Comparison of ENCODE assay signal across 14 cellular contexts in genomic region chr10:101778151-101778780, GRCh38. TPM values are rescaled to one million over a fixed set of nuclear protein-coding genes. Genes with fewer than 3 reads are reported as not detected.
A peak's percentile ranks its signal among the peaks of the same experiment; 100 is the strongest.
DNase-seq lines count a peak whose midpoint lies in the region; ATAC-seq, FAIRE-seq and TF ChIP-seq lines count a peak whose summit lies in the region.
"Had no signal": no experiment of that assay in that cellular context is flagged by ENCODE, and none has a peak within 500 bp of the region (broad histone marks: within the 10 kb centered on the region; RNA-seq: fewer than 3 reads in every experiment).

No MANE protein-coding gene starts in this region.

- H3K9ac ChIP-seq in HUES48 (ENCODE audit: low read depth, low read length) (no peak overlapping the region), colonic mucosa (ENCODE audit: low read depth in 2 of 2, low read length in 2 of 2) (no peak overlapping the region)

- no peak overlapping the region for H3K27ac ChIP-seq in CD4-positive, alpha-beta T cell (ENCODE audit: low read depth, low read length)
- H3K27ac ChIP-seq in HUES48 (ENCODE audit: low read depth, low read length) (peak overlapping the region; percentile 91), colonic mucosa (no peak overlapping the region), pancreas (no peak overlapping the region)

- no peaks in the 10 kb centered on the region; the same call in 1 of the 2 replicates for H3K36me3 ChIP-seq in HUES48 (ENCODE audit: control insufficient read depth, insufficient read depth, low read length)
- H3K36me3 ChIP-seq in colonic mucosa, result no peaks in the 10 kb centered on the region
- H3K36me3 ChIP-seq in pancreas, result no peaks in the 10 kb centered on the region

- H3K4me3 ChIP-seq in HUES48 (ENCODE audit: low read depth, low read length) (peak overlapping the region; percentile 62), colonic mucosa (peak overlapping the region; percentile 41), pancreas (peak overlapping the region in 1 of 4 donors; percentile 46)

- H3K27me3 Mint-ChIP-seq in CD4-positive, alpha-beta T cell, result peaks cover 44% of the 10 kb centered on the region
- peaks cover 41% of the 10 kb centered on the region for H3K27me3 Mint-ChIP-seq in nephron progenitor cell (ENCODE audit: low read depth, poor library complexity)

- intact Hi-C loops in CD4-positive, alpha-beta T cell (cut with DNase I, micrococcal nuclease), result no loop called here
- intact Hi-C loops in colonic mucosa (cut with DNase I), result loop anchor here (10.0 kb wide), 1 partner anchor 563 kb away; no protein-coding TSS in a partner anchor
- intact Hi-C loops in pancreas (cut with DNase I), result loop anchor here in 1 of 3 donors (10.0 kb wide), 1 partner anchor 163 kb away; no protein-coding TSS in a partner anchor

- FAIRE-seq in pancreas (lab: Jason Lieb, UNC), result no peak
- FAIRE-seq: colon had no signal

- POLR2A ChIA-PET in CD4-positive, alpha-beta T cell (lab: Charles Lee), result no interaction called here

- 46 to 48% methylated on average over 12 of the region's 12 CpGs for WGBS in pancreas, 2 donors

- peaks cover 4% of the 10 kb centered on the region for H3K36me3 Mint-ChIP-seq in CD4-positive, alpha-beta T cell (ENCODE audit: low read depth)
- H3K36me3 Mint-ChIP-seq in nephron progenitor cell (ENCODE audit: low read depth), result no peaks in the 10 kb centered on the region

- no peaks in the 10 kb centered on the region for H3K9me3 Mint-ChIP-seq in CD4-positive, alpha-beta T cell
- H3K9me3 Mint-ChIP-seq in nephron progenitor cell, result no peaks in the 10 kb centered on the region

- no peak for ATAC-seq in CD4-positive, alpha-beta T cell (ENCODE audit: poor library complexity)
- ATAC-seq in pancreas, result no peak

- H3K27ac Mint-ChIP-seq in CD4-positive, alpha-beta T cell, result no peak overlapping the region
- H3K27ac Mint-ChIP-seq in nephron progenitor cell, result no peak overlapping the region

- H3K4me1 ChIP-seq in HUES48 (ENCODE audit: control insufficient read depth, insufficient read depth, low read length) (peaks cover 53% of the 10 kb centered on the region), colonic mucosa (peaks cover 20% of the 10 kb centered on the region), pancreas (peaks cover 0 to 26% (median 20%) of the 10 kb centered on the region in 3 donors)

- DNase-seq in CD4-positive, alpha-beta T cell, result no peak
- DNase-seq in colonic mucosa (no peak), nephron progenitor cell (no peak), pancreas (no peak), COR-L47 (lab: John Stamatoyannopoulos, UW) (no peak), NCI-H1048 (lab: John Stamatoyannopoulos, UW) (no peak)
- DNase-seq in activated CD4-positive, alpha-beta T cell treated with anti-CD3 and anti-CD28 coated beads for 48 hours, result no peak
- DNase-seq: DMS153; NCI-H2081 treated with DMSO at 0.1 percent for 48 hours; OCI-M1; stimulated activated naive CD4-positive, alpha-beta T cell treated with Interleukin-2 at 50 U/mL for 16 hours had no signal

- H3K4me3 Mint-ChIP-seq in CD4-positive, alpha-beta T cell, result peak overlapping the region; percentile 73
- H3K4me3 Mint-ChIP-seq in nephron progenitor cell, result peak overlapping the region; percentile 83

- H3K9me3 ChIP-seq in CD4-positive, alpha-beta T cell (ENCODE audit: control insufficient read depth, low read length), result no peaks in the 10 kb centered on the region
- H3K9me3 ChIP-seq in HUES48 (ENCODE audit: control insufficient read depth, insufficient read depth, low read length) (no peaks in the 10 kb centered on the region), colonic mucosa (no peaks in the 10 kb centered on the region), pancreas (no peaks in the 10 kb centered on the region)

- H3K4me1 Mint-ChIP-seq in CD4-positive, alpha-beta T cell (ENCODE audit: low read depth), result peaks cover 61% of the 10 kb centered on the region
- peaks cover 64% of the 10 kb centered on the region for H3K4me1 Mint-ChIP-seq in nephron progenitor cell

- no peak for TF ChIP-seq CTCF in CD4-positive, alpha-beta T cell (IDR thresholded peaks at IDR 0.05)
- no peak for TF ChIP-seq CTCF in colonic mucosa (IDR thresholded peaks at IDR 0.05)
- TF ChIP-seq CTCF in nephron progenitor cell (IDR thresholded peaks at IDR 0.05), result no peak
- TF ChIP-seq CTCF in pancreas (IDR thresholded peaks at IDR 0.05), result no peak

- CTCF ChIA-PET in CD4-positive, alpha-beta T cell (lab: Charles Lee), result no interaction called here

- peaks cover 56% of the 10 kb centered on the region for H3K27me3 ChIP-seq in CD4-positive, alpha-beta T cell (ENCODE audit: control insufficient read depth, insufficient read depth, low read length)
- H3K27me3 ChIP-seq in HUES48 (ENCODE audit: control insufficient read depth, insufficient read depth, low read length) (peaks cover 54% of the 10 kb centered on the region), colonic mucosa (peaks cover 30% of the 10 kb centered on the region), pancreas (peaks cover 0 to 13% (median 6%) of the 10 kb centered on the region in 4 donors)

RNA-seq across cellular contexts. Expression of gene FGF8, which starts 2.4 kb away (rescaled TPM):
- not detected for total RNA-seq in CD4-positive, alpha-beta T cell
- total RNA-seq in colonic mucosa (not detected), pancreas (not detected)
- not detected for polyA plus RNA-seq in pancreas
- total RNA-seq: HT-29 had no signal

RNA-seq across cellular contexts. Expression of gene NPM3, which starts 5.0 kb away (rescaled TPM):
- total RNA-seq in CD4-positive, alpha-beta T cell, result 10 to 100 TPM; 15.5 to 15.8 TPM
- total RNA-seq in colonic mucosa, result 10 to 100 TPM; 14.6 to 73.6 TPM
- 10 to 100 TPM; 13.2 to 23.3 (median 20.1) TPM for total RNA-seq in pancreas
- polyA plus RNA-seq in pancreas, result 10 to 100 TPM; 16.2 to 17.0 TPM

RNA-seq across cellular contexts. Expression of gene OGA, which starts 40.0 kb away (rescaled TPM):
- 100 to 1,000 TPM; 395 to 416 TPM for total RNA-seq in CD4-positive, alpha-beta T cell
- total RNA-seq in colonic mucosa (10 to 100 TPM; 70.4 to 77.8 TPM), pancreas (10 to 100 TPM; 29.3 to 57.3 (median 32.2) TPM)
- polyA plus RNA-seq in pancreas, result 10 to 100 TPM; 29.8 to 47.2 TPM

Comparison
In these comparisons a context has a peak if more than half of its experiments do, and no peak if none do; other contexts are left out.
1. RNA of gene OGA, which starts 40.0 kb away (total RNA-seq): 395 to 416 TPM in CD4-positive, alpha-beta T cell; 70.4 to 77.8 TPM in colonic mucosa and 29.3 to 57.3 TPM in pancreas; every median in the first group is over 4 times any median in the second.